Comparison of ENCODE assay signal across 9 cellular contexts in genomic region chr17:42759982-42760651, GRCh38. TPM values are rescaled to one million over a fixed set of nuclear protein-coding genes. Genes with fewer than 3 reads are reported as not detected.
A peak's percentile ranks its signal among the peaks of the same experiment; 100 is the strongest.
DNase-seq lines count a peak whose midpoint lies in the region; ATAC-seq and TF ChIP-seq lines count a peak whose summit lies in the region.
"Had no signal": no experiment of that assay in that cellular context is flagged by ENCODE, and none has a peak within 500 bp of the region (broad histone marks: within the 10 kb centered on the region; RNA-seq: fewer than 3 reads in every experiment).

No MANE protein-coding gene starts in this region.

- no peak for TF ChIP-seq EP300 in neural cell (conservative IDR thresholded peaks at IDR 0.05; ENCODE audit: poor library complexity, severe bottlenecking)

- no peaks in the 10 kb centered on the region for H3K36me3 ChIP-seq in CD4-positive, CD25-positive, alpha-beta regulatory T cell (ENCODE audit: control insufficient read depth, insufficient read depth, low read length)
- H3K36me3 ChIP-seq in neural cell (ENCODE audit: insufficient read depth, low read length): no peaks in the 10 kb centered on the region

- peaks cover 70% of the 10 kb centered on the region for H3K27me3 Mint-ChIP-seq in CD4-positive, CD25-positive, alpha-beta regulatory T cell
- peaks cover 8% of the 10 kb centered on the region for H3K27me3 Mint-ChIP-seq in chondrocyte (ENCODE audit: low read depth)

- no peak overlapping the region for H3K27ac Mint-ChIP-seq in CD4-positive, CD25-positive, alpha-beta regulatory T cell
- H3K27ac Mint-ChIP-seq in chondrocyte (ENCODE audit: unreplicated experiment): no peak overlapping the region

- no peak overlapping the region for H2AFZ ChIP-seq in neural cell (ENCODE audit: low read depth, low read length)

- no peak overlapping the region for H3K4me2 ChIP-seq in neural cell (ENCODE audit: low read length)

- no peaks in the 10 kb centered on the region for H4K20me1 ChIP-seq in neural cell (ENCODE audit: insufficient read depth)

- no peak overlapping the region for H3K27ac ChIP-seq in CD4-positive, CD25-positive, alpha-beta regulatory T cell (ENCODE audit: insufficient read depth, low read length, poor library complexity, severe bottlenecking)
- H3K27ac ChIP-seq in neural cell (ENCODE audit: low read length): no peak overlapping the region

- no peaks in the 10 kb centered on the region for H3K79me2 ChIP-seq in neural cell (replicated peaks; ENCODE audit: insufficient read depth, low read length)

- TF ChIP-seq RAD21 in neural cell (conservative IDR thresholded peaks at IDR 0.05): no peak

- H3F3A ChIP-seq in neural cell (ENCODE audit: insufficient read depth, low read length, poor library complexity, severe bottlenecking): no peaks in the 10 kb centered on the region

- peak in 1 of 2 donors; percentile 24 for ATAC-seq in CD4-positive, CD25-positive, alpha-beta regulatory T cell (ENCODE audit: low read depth in 2 of 2)
- ATAC-seq in HG02885 (IDR thresholded peaks at IDR 0.05; ENCODE audit: poor library complexity, unreplicated experiment): peak; percentile 53
- no peak for ATAC-seq in GM18909 (IDR thresholded peaks at IDR 0.05; ENCODE audit: poor library complexity, unreplicated experiment)

- H3K4me3 Mint-ChIP-seq in CD4-positive, CD25-positive, alpha-beta regulatory T cell: peak overlapping the region in 3 of 4 donors; percentile 16 to 83 (median 63)
- H3K4me3 Mint-ChIP-seq in chondrocyte (ENCODE audit: unreplicated experiment): peak overlapping the region; percentile 58

- DNase-seq in CD4-positive, CD25-positive, alpha-beta regulatory T cell: no peak
- DNase-seq in chondrocyte (ENCODE audit: low spot score) (peak; percentile 24), NCI-H2107 treated with DMSO at 0.1 percent for 48 hours (lab: John Stamatoyannopoulos, UW; ENCODE audit: unreplicated experiment) (no peak), medulla oblongata (ENCODE audit: extremely low spot score) (no peak), NCI-H526 (lab: John Stamatoyannopoulos, UW) (no peak)
- DNase-seq: DMS153 had no signal

- H3K9ac ChIP-seq in neural cell (ENCODE audit: low read length): no peak overlapping the region

- peaks cover 27% of the 10 kb centered on the region for H3K27me3 ChIP-seq in CD4-positive, CD25-positive, alpha-beta regulatory T cell (ENCODE audit: control insufficient read depth, insufficient read depth, low read length)
- peaks cover 29% of the 10 kb centered on the region for H3K27me3 ChIP-seq in neural cell (ENCODE audit: insufficient read depth, low read depth, low read length)

- H3K4me1 ChIP-seq in CD4-positive, CD25-positive, alpha-beta regulatory T cell (ENCODE audit: control insufficient read depth, insufficient read depth, low read length, poor library complexity, severe bottlenecking): peaks cover 14% of the 10 kb centered on the region

- TF ChIP-seq CTCF in chondrocyte (IDR thresholded peaks at IDR 0.05) (no peak), neural cell (IDR thresholded peaks at IDR 0.05; ENCODE audit: poor library complexity, severe bottlenecking) (no peak)

- no peaks in the 10 kb centered on the region for H3K36me3 Mint-ChIP-seq in CD4-positive, CD25-positive, alpha-beta regulatory T cell
- H3K36me3 Mint-ChIP-seq in chondrocyte (ENCODE audit: low read depth): no peaks in the 10 kb centered on the region

- H3K9me3 ChIP-seq in CD4-positive, CD25-positive, alpha-beta regulatory T cell (ENCODE audit: control insufficient read depth in 2 of 2, low read length in 2 of 2): no peaks in the 10 kb centered on the region
- H3K9me3 ChIP-seq in neural cell (ENCODE audit: low read length): no peaks in the 10 kb centered on the region

- peaks cover 0 to 16% (median 11%) of the 10 kb centered on the region in 4 donors for H3K4me1 Mint-ChIP-seq in CD4-positive, CD25-positive, alpha-beta regulatory T cell
- peaks cover 16% of the 10 kb centered on the region for H3K4me1 Mint-ChIP-seq in chondrocyte (ENCODE audit: low read depth)

- H3K9me3 Mint-ChIP-seq in CD4-positive, CD25-positive, alpha-beta regulatory T cell: peaks cover 0 to 3% (median 0%) of the 10 kb centered on the region in 7 donors
- H3K9me3 Mint-ChIP-seq in chondrocyte (ENCODE audit: low read depth): no peaks in the 10 kb centered on the region

- H3K4me3 ChIP-seq in CD4-positive, CD25-positive, alpha-beta regulatory T cell (ENCODE audit: low read depth, low read length): no peak overlapping the region
- H3K4me3 ChIP-seq in neural cell (ENCODE audit: low read length): peak overlapping the region; percentile 61

- no peaks in the 10 kb centered on the region for H3K9me2 ChIP-seq in neural cell (ENCODE audit: insufficient read depth, low read length)

TF ChIP-seq in neural cell, 6 proteins besides CTCF, POLR2A, EP300 and RAD21:
- TF ChIP-seq EZH2 (IDR thresholded peaks at IDR 0.05; ENCODE audit: borderline replicate concordance, insufficient read depth, low read length, poor library complexity, severe bottlenecking) (no peak), SMC3 (conservative IDR thresholded peaks at IDR 0.05; ENCODE audit: poor library complexity) (no peak), MXI1 (conservative IDR thresholded peaks at IDR 0.05; ENCODE audit: poor library complexity, severe bottlenecking) (no peak), TAF1 (IDR thresholded peaks at IDR 0.05; ENCODE audit: low read depth) (no peak), POLR2AphosphoS5 (IDR thresholded peaks at IDR 0.05) (no peak), REST (IDR thresholded peaks at IDR 0.05; ENCODE audit: borderline replicate concordance) (no peak)

RNA-seq across cellular contexts. Expression of gene RAMP2, which starts 0.9 kb away (rescaled TPM):
- total RNA-seq in CD4-positive, CD25-positive, alpha-beta regulatory T cell: not detected
- not detected for polyA plus RNA-seq in CD4-positive, CD25-positive, alpha-beta regulatory T cell
- total RNA-seq in chondrocyte: 0.63 to 4.9 TPM (median 3.9 TPM) in 3 replicates
- 0.96 and 2.1 TPM in 2 replicates for polyA plus RNA-seq in neural cell
- polyA minus RNA-seq in neural cell: 1.6 TPM in 1 of 2 replicates, not detected in the other

RNA-seq across cellular contexts. Expression of gene VPS25, which starts 13.1 kb away (rescaled TPM):
- 29.4 TPM for total RNA-seq in CD4-positive, CD25-positive, alpha-beta regulatory T cell
- 10 to 100 TPM; 62.8 to 73.3 (median 71.4) TPM for polyA plus RNA-seq in CD4-positive, CD25-positive, alpha-beta regulatory T cell
- 52.5 to 63.9 TPM (median 55.1 TPM) in 3 replicates for total RNA-seq in chondrocyte
- polyA plus RNA-seq in neural cell: 128 and 133 TPM in 2 replicates
- polyA minus RNA-seq in neural cell: 51.1 and 57.3 TPM in 2 replicates

RNA-seq across cellular contexts. Expression of gene EZH1, which starts 15.3 kb away (rescaled TPM):
- total RNA-seq in CD4-positive, CD25-positive, alpha-beta regulatory T cell: 123 TPM
- 10 to 100 TPM; 38.7 to 57.9 (median 49.5) TPM for polyA plus RNA-seq in CD4-positive, CD25-positive, alpha-beta regulatory T cell
- 22.2 to 25.6 TPM (median 22.4 TPM) in 3 replicates for total RNA-seq in chondrocyte
- polyA plus RNA-seq in neural cell: 52.5 and 68.3 TPM in 2 replicates
- polyA minus RNA-seq in neural cell: 36.7 and 39.7 TPM in 2 replicates

RNA-seq across cellular contexts. Expression of gene WNK4, which starts 20.3 kb away (rescaled TPM):
- not detected for total RNA-seq in CD4-positive, CD25-positive, alpha-beta regulatory T cell
- polyA plus RNA-seq in CD4-positive, CD25-positive, alpha-beta regulatory T cell: under 1 TPM in 1 of 4 donors, not detected in 3; 0.09 TPM
- total RNA-seq in chondrocyte: 0.26 to 0.32 TPM in 2 of 3 replicates, not detected in the other
- 0.10 TPM in 1 of 2 replicates, not detected in the other for polyA plus RNA-seq in neural cell
- 0.24 TPM in 1 of 2 replicates, not detected in the other for polyA minus RNA-seq in neural cell

RNA-seq across cellular contexts. Expression of gene COA3, which starts 38.4 kb away (rescaled TPM):
- total RNA-seq in CD4-positive, CD25-positive, alpha-beta regulatory T cell: 12.8 TPM
- polyA plus RNA-seq in CD4-positive, CD25-positive, alpha-beta regulatory T cell: 100 to 1,000 TPM; 147 to 162 (median 156) TPM
- 38.7 to 49.1 TPM (median 39.5 TPM) in 3 replicates for total RNA-seq in chondrocyte
- polyA plus RNA-seq in neural cell: 222 and 234 TPM in 2 replicates
- 64.6 and 66.2 TPM in 2 replicates for polyA minus RNA-seq in neural cell
